Comparison of ENCODE assay signal across 27 cellular contexts in genomic region chr18:52995875-52996274, GRCh38.
"Had no signal": no experiment of that assay in that cellular context is flagged by ENCODE, and none has a peak within 500 bp of the region (broad histone marks: within the 10 kb centered on the region; RNA-seq: fewer than 3 reads in every experiment).

No MANE protein-coding gene starts in this region.

- H3K4me3 ChIP-seq: body of pancreas, cardiac muscle cell, gastroesophageal sphincter, ovary, psoas muscle, right atrium auricular region, thyroid gland had no signal

- DNase-seq: activated CD4-positive, alpha-beta T cell treated with anti-CD3 and anti-CD28 coated beads, Interleukin-2, amount 10 ng/mL, durations not matched to agents 7 days and 5 days; activated CD4-positive, CD25-positive, alpha-beta regulatory T cell treated with anti-CD3 and anti-CD28 coated beads, Interleukin-2, amount 50 U/mL, for 72 hours; activated CD8-positive, alpha-beta memory T cell treated with anti-CD3 and anti-CD28 coated beads, Interleukin-2, amount 10 ng/mL, durations not matched to agents 7 days and 5 days; activated CD8-positive, alpha-beta T cell treated with anti-CD3 and anti-CD28 coated beads for 36 hours; activated gamma-delta T cell; activated naive CD4-positive, alpha-beta T cell treated with anti-CD3 and anti-CD28 coated beads, Interleukin-2, amount 50 U/mL, for 16 hours; activated naive CD8-positive, alpha-beta T cell treated with anti-CD3 and anti-CD28 coated beads, Interleukin-2, amount 50 U/mL, for 24 hours; activated T-cell treated with anti-CD3 and anti-CD28 coated beads for 4 hours; anterior cingulate cortex; body of pancreas; head of caudate nucleus; hypothalamus; ovary; psoas muscle; stimulated activated CD4-positive, alpha-beta T cell treated with anti-CD3 and anti-CD28 coated beads, Interleukin-1b, Interleukin-23, amount 100 ng/mL, for 48 hours; substantia nigra; thyroid gland; WERI-Rb-1 had no signal

- H3K27ac Mint-ChIP-seq: activated CD4-positive, alpha-beta T cell treated with anti-CD3 and anti-CD28 coated beads, Interleukin-2, amount 10 ng/mL, durations not matched to agents 7 days and 5 days; activated CD8-positive, alpha-beta memory T cell treated with anti-CD3 and anti-CD28 coated beads, Interleukin-2, amount 10 ng/mL, durations not matched to agents 7 days and 5 days; activated CD8-positive, alpha-beta T cell treated with anti-CD3 and anti-CD28 coated beads for 36 hours; activated naive CD8-positive, alpha-beta T cell treated with anti-CD3 and anti-CD28 coated beads, Interleukin-2, amount 50 U/mL, for 24 hours; activated T-helper 1 cell treated with anti-CD3 and anti-CD28 coated beads, Interleukin-12 subunit alpha, Interleukin-12 subunit beta, Interleukin-2, Interleukin-4 antibody, amounts not matched to agents 30 ng/mL and 10 ng/mL and 1 ng/mL, durations not matched to agents 14 hours and 24 hours and 36 hours; memory B cell; nephron; stimulated activated naive CD8-positive, alpha-beta T cell treated with anti-CD3 and anti-CD28 coated beads, Interleukin-15, Interleukin-2, amounts not matched to agents 100 ng/mL and 50 ng/mL, for 24 hours had no signal

- H3K4me3 Mint-ChIP-seq: activated CD4-positive, alpha-beta T cell treated with anti-CD3 and anti-CD28 coated beads, Interleukin-2, amount 10 ng/mL, durations not matched to agents 7 days and 5 days; activated CD8-positive, alpha-beta memory T cell treated with anti-CD3 and anti-CD28 coated beads, Interleukin-2, amount 10 ng/mL, durations not matched to agents 7 days and 5 days; activated CD8-positive, alpha-beta T cell treated with anti-CD3 and anti-CD28 coated beads for 36 hours; activated naive CD8-positive, alpha-beta T cell treated with anti-CD3 and anti-CD28 coated beads, Interleukin-2, amount 50 U/mL, for 24 hours; activated T-helper 1 cell treated with anti-CD3 and anti-CD28 coated beads, Interleukin-12 subunit alpha, Interleukin-12 subunit beta, Interleukin-2, Interleukin-4 antibody, amounts not matched to agents 30 ng/mL and 10 ng/mL and 1 ng/mL, durations not matched to agents 14 hours and 24 hours and 36 hours; memory B cell; nephron; stimulated activated naive CD8-positive, alpha-beta T cell treated with anti-CD3 and anti-CD28 coated beads, Interleukin-15, Interleukin-2, amounts not matched to agents 100 ng/mL and 50 ng/mL, for 24 hours had no signal

- H3K36me3 ChIP-seq: cardiac muscle cell, gastroesophageal sphincter, neutrophil, ovary, right atrium auricular region, thyroid gland, WERI-Rb-1 had no signal

- H3K4me1 Mint-ChIP-seq: activated CD4-positive, alpha-beta T cell treated with anti-CD3 and anti-CD28 coated beads, Interleukin-2, amount 10 ng/mL, durations not matched to agents 7 days and 5 days; activated CD8-positive, alpha-beta memory T cell treated with anti-CD3 and anti-CD28 coated beads, Interleukin-2, amount 10 ng/mL, durations not matched to agents 7 days and 5 days; activated naive CD8-positive, alpha-beta T cell treated with anti-CD3 and anti-CD28 coated beads, Interleukin-2, amount 50 U/mL, for 24 hours; memory B cell; nephron had no signal

- H3K9me3 Mint-ChIP-seq: activated CD4-positive, alpha-beta T cell treated with anti-CD3 and anti-CD28 coated beads, Interleukin-2, amount 10 ng/mL, durations not matched to agents 7 days and 5 days; activated CD8-positive, alpha-beta T cell treated with anti-CD3 and anti-CD28 coated beads for 36 hours; activated naive CD8-positive, alpha-beta T cell treated with anti-CD3 and anti-CD28 coated beads, Interleukin-2, amount 50 U/mL, for 24 hours; activated T-helper 1 cell treated with anti-CD3 and anti-CD28 coated beads, Interleukin-12 subunit alpha, Interleukin-12 subunit beta, Interleukin-2, Interleukin-4 antibody, amounts not matched to agents 30 ng/mL and 10 ng/mL and 1 ng/mL, durations not matched to agents 14 hours and 24 hours and 36 hours; nephron had no signal

- H3K27ac ChIP-seq: body of pancreas, cardiac muscle cell, epithelial cell of prostate, gastroesophageal sphincter, neutrophil, ovary, psoas muscle, right atrium auricular region, thyroid gland, WERI-Rb-1 had no signal

- H3K27me3 ChIP-seq: body of pancreas, cardiac muscle cell, gastroesophageal sphincter, neutrophil, ovary, right atrium auricular region, thyroid gland had no signal

- ATAC-seq: activated CD8-positive, alpha-beta memory T cell treated with anti-CD3 and anti-CD28 coated beads, Interleukin-2, amount 10 ng/mL, durations not matched to agents 7 days and 5 days; activated CD8-positive, alpha-beta T cell treated with anti-CD3 and anti-CD28 coated beads for 36 hours; activated naive CD8-positive, alpha-beta T cell treated with anti-CD3 and anti-CD28 coated beads, Interleukin-2, amount 50 U/mL, for 24 hours; body of pancreas; gastroesophageal sphincter; psoas muscle had no signal

- H3K36me3 Mint-ChIP-seq: activated CD8-positive, alpha-beta memory T cell treated with anti-CD3 and anti-CD28 coated beads, Interleukin-2, amount 10 ng/mL, durations not matched to agents 7 days and 5 days; memory B cell had no signal

- H3K4me1 ChIP-seq: body of pancreas, gastroesophageal sphincter, psoas muscle, right atrium auricular region, thyroid gland had no signal

- H3K27me3 Mint-ChIP-seq: activated CD4-positive, alpha-beta T cell treated with anti-CD3 and anti-CD28 coated beads, Interleukin-2, amount 10 ng/mL, durations not matched to agents 7 days and 5 days; activated CD8-positive, alpha-beta memory T cell treated with anti-CD3 and anti-CD28 coated beads, Interleukin-2, amount 10 ng/mL, durations not matched to agents 7 days and 5 days; activated CD8-positive, alpha-beta T cell treated with anti-CD3 and anti-CD28 coated beads for 36 hours; activated naive CD8-positive, alpha-beta T cell treated with anti-CD3 and anti-CD28 coated beads, Interleukin-2, amount 50 U/mL, for 24 hours; memory B cell; stimulated activated naive CD8-positive, alpha-beta T cell treated with anti-CD3 and anti-CD28 coated beads, Interleukin-15, Interleukin-2, amounts not matched to agents 100 ng/mL and 50 ng/mL, for 24 hours had no signal

- H3K9me3 ChIP-seq: body of pancreas, gastroesophageal sphincter, neutrophil, ovary, psoas muscle, right atrium auricular region, thyroid gland had no signal
